In genomic region chr10:16348891-16349290, GRCh38 we compare ENCODE assay signal across 16 cellular contexts.
DNase-seq lines count a peak whose midpoint lies in the region; FAIRE-seq and TF ChIP-seq lines count a peak whose summit lies in the region.
"Had no signal": no experiment of that assay in that cellular context is flagged by ENCODE, and none has a peak within 500 bp of the region (broad histone marks: within the 10 kb centered on the region; RNA-seq: fewer than 3 reads in every experiment).

No MANE protein-coding gene starts in this region.

- FAIRE-seq in H1 (lab: Jason Lieb, UNC) = peak; percentile 70
- FAIRE-seq: G401.6, GM12892, GM19239, H54 had no signal

- no peak overlapping the region for H2BK20ac ChIP-seq in H9 (ENCODE audit: low read depth, low read length, poor library complexity, severe bottlenecking)
- no peak overlapping the region for H2BK20ac ChIP-seq in H1 (ENCODE audit: low read length)

- no peak overlapping the region for H2BK120ac ChIP-seq in H9 (ENCODE audit: low read depth, low read length, poor library complexity, severe bottlenecking)
- H2BK120ac ChIP-seq in H1 (replicated peaks; ENCODE audit: low read depth, low read length) = no peak overlapping the region

- WGBS in H9 (ENCODE audit: extremely low coverage, insufficient read length, low lambda C conversion rate) = no CpG with 5 or more reads among the region's 4 CpGs
- WGBS in H1 (ENCODE audit: extremely low coverage in 1 of 2, insufficient coverage in 1 of 2, insufficient read length in 1 of 2, insufficient replicate concordance in 2 of 2, low coverage in 1 of 2, low lambda C conversion rate in 2 of 2, missing lambda C conversion rate in 1 of 2), 2 experiments = 47% methylated on average over 4 of the region's 4 CpGs; no CpG with 5 or more reads in 1 of the 2 experiments

- H2BK15ac ChIP-seq in H9 (ENCODE audit: low read depth, low read length) (no peak overlapping the region), H1 (ENCODE audit: low read length) (no peak overlapping the region)

- H2BK5ac ChIP-seq in H9 (ENCODE audit: insufficient read length, low read length) = no peak overlapping the region
- no peak overlapping the region for H2BK5ac ChIP-seq in H1 (ENCODE audit: low read depth, low read length)

- H4K20me1 ChIP-seq in H9 (ENCODE audit: control insufficient read depth, insufficient read depth, insufficient read length) = no peaks in the 10 kb centered on the region
- H4K20me1 ChIP-seq in H1 (replicated peaks in 1 of 2; ENCODE audit: control insufficient read depth in 1 of 2, insufficient read depth in 2 of 2, low read length in 2 of 2) = no peaks in the 10 kb centered on the region

- H3K23ac ChIP-seq in H9 (ENCODE audit: insufficient read length, low read depth, low read length) (no peak overlapping the region), H1 (ENCODE audit: insufficient read length) (no peak overlapping the region)

- TF ChIP-seq CTCF in H9 (conservative IDR thresholded peaks at IDR 0.05) (no peak), H1 (IDR thresholded peaks at IDR 0.05; ENCODE audit: control extremely low read depth in 1 of 3, insufficient read depth in 1 of 3, low read depth in 1 of 3, low read length in 3 of 3) (no peak)

- H4K5ac ChIP-seq in H9 (ENCODE audit: insufficient read length, low read depth, low read length) (no peak overlapping the region), H1 (ENCODE audit: insufficient read length, low read depth, low read length) (no peak overlapping the region)

- CTCF ChIA-PET in H1 (lab: Charles Lee; ENCODE audit: partially characterized antibody) = no interaction called here

- H3T11ph ChIP-seq in H9 (ENCODE audit: low read length) = no peak overlapping the region

- no peak overlapping the region for H3K18ac ChIP-seq in H9 (ENCODE audit: insufficient read length, low read depth, low read length)
- H3K18ac ChIP-seq in H1 (ENCODE audit: extremely low read depth, low read length) = no peak overlapping the region

- H3K56ac ChIP-seq in H9 (ENCODE audit: insufficient read length, low read depth, low read length) (no peak overlapping the region), H1 (replicated peaks; ENCODE audit: insufficient read length, low read depth, low read length) (no peak overlapping the region)

- H3K4ac ChIP-seq in H9 (ENCODE audit: low read depth, low read length) (no peak overlapping the region), H1 (replicated peaks; ENCODE audit: insufficient read length, low read depth, low read length) (no peak overlapping the region)

- H3K36me3 ChIP-seq in H1 (ENCODE audit: control insufficient read depth in 2 of 4, insufficient read depth in 4 of 4, low read length in 3 of 4) = peaks cover 0 to 9% (median 0%) of the 10 kb centered on the region in 4 experiments; a peak in 2 of 8 replicates

- no peak for TF ChIP-seq POLR2A in H1 (IDR thresholded peaks at IDR 0.05; ENCODE audit: control extremely low read depth in 1 of 2, low read depth in 2 of 2, low read length in 2 of 2)

- peaks cover 11 to 14% of the 10 kb centered on the region in 2 experiments; a peak in 4 of 5 replicates for H3K9me3 Mint-ChIP-seq in H9

- H2BK12ac ChIP-seq in H9 (ENCODE audit: insufficient read length, low read depth, low read length) = no peak overlapping the region
- H2BK12ac ChIP-seq in H1 (ENCODE audit: low read depth, low read length) = no peak overlapping the region

- H3K36me3 Mint-ChIP-seq in H9 (ENCODE audit: insufficient read depth in 1 of 3, low read depth in 3 of 3) = peaks cover 9 to 23% (median 15%) of the 10 kb centered on the region in 3 experiments
- H3K36me3 Mint-ChIP-seq: CD8-positive, alpha-beta T cell had no signal

- H4K91ac ChIP-seq in H9 (ENCODE audit: insufficient read length, low read depth, low read length) (no peak overlapping the region), H1 (replicated peaks; ENCODE audit: insufficient read length, low read length) (no peak overlapping the region)

- no peaks in the 10 kb centered on the region for H3K79me2 ChIP-seq in H9 (ENCODE audit: insufficient read depth, low read length)
- no peaks in the 10 kb centered on the region for H3K79me2 ChIP-seq in H1 (ENCODE audit: control insufficient read depth in 1 of 2, insufficient read depth in 2 of 2, low read length in 2 of 2)

- no peak overlapping the region for H3K4me2 ChIP-seq in H9 (ENCODE audit: insufficient read depth, insufficient read length, low read length)
- 0 out of 4 replicates have a peak overlapping the region, but pooled peaks of 1 of the 2 experiments have one; percentile 6 for H3K4me2 ChIP-seq in H1 (ENCODE audit: insufficient read depth in 1 of 2, low read depth in 2 of 2, low read length in 2 of 2)

- peaks cover 11 to 12% of the 10 kb centered on the region in 2 experiments for H3K4me1 Mint-ChIP-seq in H9

- H3K27me3 ChIP-seq in H9 (ENCODE audit: insufficient read depth, low read length) (no peaks in the 10 kb centered on the region), H1 (replicated peaks in 1 of 4; ENCODE audit: control insufficient read depth in 3 of 4, extremely low read depth in 1 of 4, insufficient read depth in 3 of 4, low read length in 3 of 4) (no peaks in the 10 kb centered on the region)

- POLR2A ChIA-PET in H1 (lab: Charles Lee; ENCODE audit: partially characterized antibody) = no interaction called here

- no peak for TF ChIP-seq RAD21 in H1 (IDR thresholded peaks at IDR 0.05 in 1 of 2, conservative IDR thresholded peaks at IDR 0.05 in 1 of 2; ENCODE audit: low read depth in 2 of 2, low read length in 2 of 2)

- TF ChIP-seq EP300 in H1 (IDR thresholded peaks at IDR 0.05; ENCODE audit: borderline replicate concordance in 1 of 2, low read depth in 2 of 2, low read length in 2 of 2) = no peak

- H3K27ac ChIP-seq in H9 (ENCODE audit: insufficient read length, low read depth, low read length) (no peak overlapping the region), H1 (ENCODE audit: low read depth, low read length) (no peak overlapping the region)
- H3K27ac ChIP-seq: GM23248 had no signal

- peaks cover 8% of the 10 kb centered on the region; the same call in 1 of the 2 replicates for H3K4me1 ChIP-seq in H9 (ENCODE audit: insufficient read depth, low read length)
- H3K4me1 ChIP-seq in H1 (replicated peaks in 1 of 4; ENCODE audit: control insufficient read depth in 3 of 4, insufficient read depth in 4 of 4, low read length in 3 of 4) = peaks cover 0 to 4% (median 1%) of the 10 kb centered on the region in 4 experiments; a peak in 1 of 7 replicates
- H3K4me1 ChIP-seq: Caco-2 had no signal

- H3K27me3 Mint-ChIP-seq in H9 (ENCODE audit: low read depth) = no peaks in the 10 kb centered on the region; the same call in 1 of the 2 replicates

- H3K79me1 ChIP-seq in H9 (ENCODE audit: insufficient read depth, low read depth, low read length, poor library complexity, severe bottlenecking) (no peaks in the 10 kb centered on the region), H1 (ENCODE audit: low read depth, low read length) (no peaks in the 10 kb centered on the region)

- H3K4me3 Mint-ChIP-seq in H9 = peak overlapping the region in 1 of 2 experiments; percentile 41; a peak in 2 of 5 replicates
- H3K4me3 Mint-ChIP-seq: CD8-positive, alpha-beta T cell had no signal

- no peak overlapping the region for H3K14ac ChIP-seq in H9 (ENCODE audit: insufficient read depth, low read length)
- H3K14ac ChIP-seq in H1 (ENCODE audit: insufficient read length) = no peak overlapping the region

- H3K9ac ChIP-seq in H9 (ENCODE audit: extremely low read depth, insufficient read length, low read length) = no peak overlapping the region
- no peak overlapping the region for H3K9ac ChIP-seq in H1 (replicated peaks in 1 of 4; ENCODE audit: extremely low read depth in 1 of 4, low read depth in 3 of 4, low read length in 3 of 4)
- H3K9ac ChIP-seq: GM23248 had no signal

- H3K4me3 ChIP-seq in H1 (ENCODE audit: extremely low read depth in 1 of 4, insufficient read depth in 2 of 4, low read depth in 3 of 4, low read length in 4 of 4) = no peak overlapping the region
- H3K4me3 ChIP-seq: GM23248 had no signal

- peak; percentile 34 for DNase-seq in H9
- no peak for DNase-seq in H1 (ENCODE audit: low read depth in 1 of 2, low spot score in 2 of 2)
- peak; percentile 3 for DNase-seq in iPS DF 4.7 (ENCODE audit: extremely low read depth, low spot score)
- DNase-seq in NAMALWA (ENCODE audit: low spot score) = no peak
- DNase-seq in activated gamma-delta T cell (lab: John Stamatoyannopoulos, UW) = no peak
- no peak for DNase-seq in NK-92 treated with Interleukin-12 subunit alpha and Interleukin-12 subunit beta, amount 100 ng/mL, for 24 hours (lab: John Stamatoyannopoulos, UW)
- DNase-seq: C1 segment of cervical spinal cord; Caco-2; CD8-positive, alpha-beta T cell; DMS153; DND-41; GM23248 had no signal

- H2AFZ ChIP-seq in H9 (ENCODE audit: low read length) (no peak overlapping the region), H1 (ENCODE audit: low read length) (no peak overlapping the region)
- H2AFZ ChIP-seq: GM23248 had no signal

- no peaks in the 10 kb centered on the region for H3K23me2 ChIP-seq in H9 (ENCODE audit: insufficient read length, low read depth, low read length, poor library complexity, severe bottlenecking)
- no peaks in the 10 kb centered on the region for H3K23me2 ChIP-seq in H1 (ENCODE audit: low read depth, low read length)

- H3K9me3 ChIP-seq in H9 (ENCODE audit: control insufficient read depth, low read depth, low read length) (no peaks in the 10 kb centered on the region), H1 (ENCODE audit: insufficient read depth in 2 of 2, low read depth in 1 of 2, low read length in 1 of 2) (0 out of 4 replicates have a peak, but pooled peaks cover 0 to 5% of the 10 kb centered on the region in 2 experiments)

- H3K27ac Mint-ChIP-seq in H9 = peak overlapping the region in 2 of 3 experiments; percentile 34 to 94; a peak in 4 of 7 replicates
- H3K27ac Mint-ChIP-seq: CD8-positive, alpha-beta T cell had no signal

- H2AK5ac ChIP-seq in H9 (ENCODE audit: insufficient read length, low read length) (no peak overlapping the region), H1 (ENCODE audit: low read depth, low read length) (no peak overlapping the region)

- H4K8ac ChIP-seq in H9 (replicated peaks; ENCODE audit: insufficient read length, low read depth, low read length) (no peak overlapping the region), H1 (ENCODE audit: extremely low read depth, insufficient read depth, low read length) (no peak overlapping the region)

TF ChIP-seq in H1, 55 proteins besides CTCF, POLR2A, EP300 and RAD21 (continues in another document):
- TF ChIP-seq MAX (IDR thresholded peaks at IDR 0.05) = peak; percentile 67

Comparison
In these comparisons a context has a peak if more than half of its experiments do, and no peak if none do; other contexts are left out.
1. DNase-seq: peak in H9 (single experiment) and iPS DF 4.7 (single experiment); none in H1 (0 of 2), NAMALWA (single experiment), activated gamma-delta T cell (single experiment) and NK-92 treated with Interleukin-12 subunit alpha and Interleukin-12 subunit beta, amount 100 ng/mL, for 24 hours (single experiment).